32 cellular contexts compared by ENCODE assay signal in the genomic region with DNA sequence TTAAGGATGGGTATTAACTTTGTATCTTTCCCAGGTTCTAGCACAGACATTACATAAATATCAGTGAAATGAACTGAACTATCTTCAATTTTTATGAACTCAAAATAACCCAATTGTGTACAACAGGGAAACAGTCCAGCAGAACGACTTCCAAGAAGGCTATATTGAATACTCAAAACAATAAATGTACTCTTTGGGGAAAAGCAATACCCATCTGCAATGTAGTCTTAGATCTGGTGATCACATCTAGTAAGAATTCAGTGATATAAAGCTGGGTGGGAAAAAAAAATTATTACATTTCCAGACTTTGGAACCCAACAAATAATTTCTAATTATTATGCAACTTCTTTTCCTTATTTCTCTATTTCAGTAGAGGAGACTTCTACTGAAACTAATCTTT.
"Had no signal": no experiment of that assay in that cellular context is flagged by ENCODE, and none has a peak within 500 bp of the region (broad histone marks: within the 10 kb centered on the region; RNA-seq: fewer than 3 reads in every experiment).

No MANE protein-coding gene starts in this region.

- ATAC-seq: naive thymus-derived CD8-positive, alpha-beta T cell; psoas muscle; right cardiac atrium; right lobe of liver; stimulated activated memory B cell treated with anti-CD40 and anti-IgM and Interleukin-4, amounts not matched to agents 10 μg/mL and 1 μg/mL and 100 μg/mL, for 72 hours; stimulated activated naive CD8-positive, alpha-beta T cell treated with anti-CD3 and anti-CD28 coated beads, Interleukin-15, amount 100 ng/mL, for 72 hours; stimulated activated naive CD8-positive, alpha-beta T cell treated with anti-CD3 and anti-CD28 coated beads, Interleukin-15, Interleukin-2, amounts not matched to agents 100 U/mL and 50 U/mL, for 24 hours; upper lobe of right lung had no signal

- H3K27me3 ChIP-seq: neural progenitor cell, ovary, right lobe of liver, sigmoid colon, spleen, suprapubic skin, testis, tibial artery, transverse colon, upper lobe of right lung, uterus had no signal

- H3K79me2 ChIP-seq: parathyroid adenoma had no signal

- H3K9me3 ChIP-seq: ovary, psoas muscle, right lobe of liver, sigmoid colon, spleen, suprapubic skin, testis, tibial artery, transverse colon, upper lobe of right lung, uterus had no signal

- H3K9ac ChIP-seq: neural progenitor cell, parathyroid adenoma had no signal

- H3K36me3 Mint-ChIP-seq: naive thymus-derived CD8-positive, alpha-beta T cell; neural progenitor cell; stimulated activated memory B cell treated with anti-CD40 and anti-IgM and Interleukin-4, amounts not matched to agents 10 μg/mL and 1 μg/mL and 100 μg/mL, for 72 hours; type B pancreatic cell had no signal

- H3K4me3 Mint-ChIP-seq: naive thymus-derived CD8-positive, alpha-beta T cell; nephron; neural progenitor cell; stimulated activated memory B cell treated with anti-CD40 and anti-IgM and Interleukin-4, amounts not matched to agents 10 μg/mL and 1 μg/mL and 100 μg/mL, for 72 hours; stimulated activated naive CD8-positive, alpha-beta T cell treated with anti-CD3 and anti-CD28 coated beads, Interleukin-15, amount 100 ng/mL, for 72 hours; type B pancreatic cell had no signal

- H3K36me3 ChIP-seq: neural progenitor cell, ovary, right lobe of liver, sigmoid colon, spleen, suprapubic skin, tibial artery, transverse colon, upper lobe of right lung, uterus had no signal

- H3K4me3 ChIP-seq: neural progenitor cell, ovary, psoas muscle, right lobe of liver, sigmoid colon, skin epidermis, smooth muscle cell, spleen, suprapubic skin, testis, tibial artery, transverse colon, upper lobe of right lung, uterus had no signal

- H3K4me2 ChIP-seq: neural progenitor cell, smooth muscle cell had no signal

- H3K4me1 ChIP-seq: neural progenitor cell, parathyroid adenoma, psoas muscle, right lobe of liver, sigmoid colon, suprapubic skin, testis, uterus had no signal

- DNase-seq: naive thymus-derived CD8-positive, alpha-beta T cell; occipital lobe; ovary; posterior cingulate gyrus; psoas muscle; right cardiac atrium; right lobe of liver; sigmoid colon; spleen; stimulated activated CD4-positive, alpha-beta T cell treated with anti-CD3 and anti-CD28 coated beads, Interleukin-12 subunit alpha, Interleukin-12 subunit beta, amount 100 ng/mL, for 4 hours; stimulated activated CD4-positive, alpha-beta T cell treated with anti-CD3 and anti-CD28 coated beads, Interleukin-1b, Interleukin-23, amount 100 ng/mL, for 48 hours; stimulated activated CD4-positive, alpha-beta T cell treated with anti-CD3 and anti-CD28 coated beads, Interleukin-4, amount 100 ng/mL, for 1 hour; stimulated activated CD4-positive, alpha-beta T cell treated with anti-CD3 and anti-CD28 coated beads, Interleukin-4, amount 100 ng/mL, for 4 hours; stimulated activated CD8-positive, alpha-beta memory T cell treated with anti-CD3 and anti-CD28 coated beads, Interleukin-4, amount 100 ng/mL, for 48 hours; stimulated activated naive CD4-positive, alpha-beta T cell; stimulated activated naive CD8-positive, alpha-beta T cell treated with anti-CD3 and anti-CD28 coated beads, Interleukin-15, amount 100 ng/mL, for 72 hours; stimulated activated naive CD8-positive, alpha-beta T cell treated with anti-CD3 and anti-CD28 coated beads, Interleukin-15, Interleukin-2, amounts not matched to agents 100 U/mL and 50 U/mL, for 24 hours; substantia nigra; testis; tibial artery; transverse colon; upper lobe of right lung; uterus had no signal

- H2AFZ ChIP-seq: neural progenitor cell, parathyroid adenoma had no signal

- H3K9me3 Mint-ChIP-seq: nephron; neural progenitor cell; stimulated activated memory B cell treated with anti-CD40 and anti-IgM and Interleukin-4, amounts not matched to agents 10 μg/mL and 1 μg/mL and 100 μg/mL, for 72 hours; stimulated activated naive CD8-positive, alpha-beta T cell treated with anti-CD3 and anti-CD28 coated beads, Interleukin-15, amount 100 ng/mL, for 72 hours; type B pancreatic cell had no signal

- H3K27ac ChIP-seq: neural progenitor cell, ovary, parathyroid adenoma, psoas muscle, right lobe of liver, sigmoid colon, skin epidermis, spleen, suprapubic skin, testis, tibial artery, transverse colon, upper lobe of right lung, uterus had no signal

- H3K4me1 Mint-ChIP-seq: stimulated activated memory B cell treated with anti-CD40 and anti-IgM and Interleukin-4, amounts not matched to agents 10 μg/mL and 1 μg/mL and 100 μg/mL, for 72 hours had no signal

- H3K27me3 Mint-ChIP-seq: progenitor cell of endocrine pancreas, type B pancreatic cell had no signal

- H3K27ac Mint-ChIP-seq: naive thymus-derived CD8-positive, alpha-beta T cell; nephron; neural progenitor cell; progenitor cell of endocrine pancreas; stimulated activated memory B cell treated with anti-CD40 and anti-IgM and Interleukin-4, amounts not matched to agents 10 μg/mL and 1 μg/mL and 100 μg/mL, for 72 hours; type B pancreatic cell had no signal
